In genomic region chr3:51974277-51974962, GRCh38 we compare ENCODE assay signal across 6 cellular contexts. TPM values are rescaled to one million over a fixed set of nuclear protein-coding genes. Genes with fewer than 3 reads are reported as not detected.
A peak's percentile ranks its signal among the peaks of the same experiment; 100 is the strongest.
DNase-seq lines count a peak whose midpoint lies in the region; ATAC-seq and TF ChIP-seq lines count a peak whose summit lies in the region.

No MANE protein-coding gene starts in this region.

- peak overlapping the region; percentile 84 to 95 (median 92) for H3K27ac ChIP-seq in spleen

- H3K36me3 ChIP-seq in spleen = peaks cover 0 to 10% (median 0%) of the 10 kb centered on the region in 6 donors

- 15 to 23% (median 18%) methylated on average over 22 to 30 of the region's 30 CpGs for WGBS in spleen, 5 donors

- TF ChIP-seq POLR2A in spleen (IDR thresholded peaks at IDR 0.05) = no peak

- H3K4me3 ChIP-seq in LNCaP clone FGC (ENCODE audit: low read depth, low read length) (peak overlapping the region; percentile 82), spleen (peak overlapping the region; percentile 70 to 93 (median 74))

- DNase-seq in LNCaP clone FGC (ENCODE audit: low read depth) = peak; percentile 58
- DNase-seq in spleen = peak; percentile 91
- no peak for DNase-seq in NCI-H774 (lab: John Stamatoyannopoulos, UW)

- no peaks in the 10 kb centered on the region for H3K9me3 ChIP-seq in spleen

- peaks cover 27 to 79% (median 52%) of the 10 kb centered on the region in 6 donors for H3K4me1 ChIP-seq in spleen

- TF ChIP-seq CTCF in LNCaP clone FGC (IDR thresholded peaks at IDR 0.05; ENCODE audit: control insufficient read depth, extremely low read depth, insufficient read depth) (no peak), spleen (IDR thresholded peaks at IDR 0.05 in 8 of 11, conservative IDR thresholded peaks at IDR 0.05 in 3 of 11) (peak in 6 of 11 experiments; percentile 16 to 76 (median 60))

- intact Hi-C loops in spleen (cut with DNase I; ENCODE audit: low total_unique reads) = no loop called here

- H3K27me3 ChIP-seq in spleen (replicated peaks in 1 of 7) = no peaks in the 10 kb centered on the region

- ATAC-seq in GM18511 (IDR thresholded peaks at IDR 0.05; ENCODE audit: unreplicated experiment) (peak; percentile 6), esophagus mucosa (peak; percentile 26), GM19351 (IDR thresholded peaks at IDR 0.05; ENCODE audit: unreplicated experiment) (no peak)

RNA-seq across cellular contexts. Expression of gene ABHD14A, which starts 0.4 kb away (rescaled TPM):
- total RNA-seq in esophagus mucosa = 4.5 TPM
- total RNA-seq in spleen = 10 to 100 TPM in 4 of 7 donors, 1 to 10 TPM in 3; 8.7 to 23.9 (median 12.3) TPM
- 10 to 100 TPM; 18.7 to 26.7 (median 22.1) TPM for polyA plus RNA-seq in spleen

RNA-seq across cellular contexts. Expression of gene ABHD14B, which starts 0.6 kb away (rescaled TPM):
- total RNA-seq in esophagus mucosa (39.6 TPM), spleen (10 to 100 TPM; 33.8 to 74.9 (median 56.3) TPM)
- polyA plus RNA-seq in spleen = 10 to 100 TPM; 60.1 to 71.4 (median 66.8) TPM

RNA-seq across cellular contexts. Expression of gene PCBP4, which starts 7.2 kb away (rescaled TPM):
- total RNA-seq in esophagus mucosa (11.5 TPM), spleen (10 to 100 TPM; 17.1 to 24.6 (median 20.7) TPM)
- 10 to 100 TPM; 12.8 to 41.7 (median 23.2) TPM for polyA plus RNA-seq in spleen

RNA-seq across cellular contexts. Expression of gene ACY1, which starts 8.9 kb away (rescaled TPM):
- total RNA-seq in esophagus mucosa (27.4 TPM), spleen (10 to 100 TPM; 16.7 to 31.1 (median 26.0) TPM)
- polyA plus RNA-seq in spleen = 10 to 100 TPM; 28.1 to 29.8 (median 29.2) TPM

RNA-seq across cellular contexts. Expression of gene GPR62, which starts 19.2 kb away (rescaled TPM):
- total RNA-seq in esophagus mucosa (not detected), spleen (under 1 TPM in 1 of 7 donors, not detected in 6; 0.39 TPM)
- polyA plus RNA-seq in spleen = under 1 TPM; 0.04 to 0.06 (median 0.05) TPM
